In genomic region chr17:75110307-75110937, GRCh38 we compare ENCODE assay signal across 6 cellular contexts. TPM values are rescaled to one million over a fixed set of nuclear protein-coding genes. Genes with fewer than 3 reads are reported as not detected.
DNase-seq lines count a peak whose midpoint lies in the region; ATAC-seq and TF ChIP-seq lines count a peak whose summit lies in the region.

No MANE protein-coding gene starts in this region.

- H3K9me3 Mint-ChIP-seq in CD4-positive, alpha-beta T cell, result no peaks in the 10 kb centered on the region

- peak overlapping the region; percentile 63 for H3K4me3 ChIP-seq in SJCRH30
- peak overlapping the region; percentile 80 for H3K4me3 ChIP-seq in right cardiac atrium (ENCODE audit: low read length)
- peak overlapping the region; percentile 98 for H3K4me3 ChIP-seq in upper lobe of right lung

- H3K4me3 Mint-ChIP-seq in CD4-positive, alpha-beta T cell, result peak overlapping the region; percentile 92

- TF ChIP-seq CTCF in CD4-positive, alpha-beta T cell (IDR thresholded peaks at IDR 0.05), result no peak
- TF ChIP-seq CTCF in upper lobe of right lung (IDR thresholded peaks at IDR 0.05), result no peak

- H3K36me3 ChIP-seq in SJCRH30, result no peaks in the 10 kb centered on the region
- no peaks in the 10 kb centered on the region for H3K36me3 ChIP-seq in upper lobe of right lung

- peaks cover 14% of the 10 kb centered on the region for H3K4me1 ChIP-seq in SJCRH30
- H3K4me1 ChIP-seq in right cardiac atrium (ENCODE audit: control insufficient read depth, insufficient read depth, low read length), result peaks cover 2% of the 10 kb centered on the region
- H3K4me1 ChIP-seq in upper lobe of right lung, result peaks cover 43% of the 10 kb centered on the region

- H3K4me1 Mint-ChIP-seq in CD4-positive, alpha-beta T cell (ENCODE audit: low read depth), result peaks cover 37% of the 10 kb centered on the region

- H3K27ac ChIP-seq in CD4-positive, alpha-beta T cell (ENCODE audit: low read depth, low read length), result no peak overlapping the region
- H3K27ac ChIP-seq in SJCRH30 (no peak overlapping the region), right cardiac atrium (ENCODE audit: low read length) (no peak overlapping the region), upper lobe of right lung (peak overlapping the region; percentile 92)

- H3K9me3 ChIP-seq in CD4-positive, alpha-beta T cell (ENCODE audit: control insufficient read depth, low read length), result no peaks in the 10 kb centered on the region
- H3K9me3 ChIP-seq in SJCRH30 (replicated peaks) (no peaks in the 10 kb centered on the region), right cardiac atrium (ENCODE audit: control insufficient read depth, low read length) (no peaks in the 10 kb centered on the region), upper lobe of right lung (no peaks in the 10 kb centered on the region)

- ATAC-seq in CD4-positive, alpha-beta T cell (ENCODE audit: poor library complexity), result no peak
- ATAC-seq in right cardiac atrium (no peak), upper lobe of right lung (no peak), HG02623 (IDR thresholded peaks at IDR 0.05; ENCODE audit: unreplicated experiment) (no peak)

- H3K27ac Mint-ChIP-seq in CD4-positive, alpha-beta T cell, result peak overlapping the region; percentile 82

- WGBS in right cardiac atrium, result 26% methylated on average over 34 of the region's 34 CpGs

- no peaks in the 10 kb centered on the region for H3K27me3 ChIP-seq in CD4-positive, alpha-beta T cell (ENCODE audit: control insufficient read depth, insufficient read depth, low read length)
- H3K27me3 ChIP-seq in SJCRH30 (no peaks in the 10 kb centered on the region; the same call in 1 of the 2 replicates), right cardiac atrium (ENCODE audit: control insufficient read depth, insufficient read depth) (no peaks in the 10 kb centered on the region), upper lobe of right lung (no peaks in the 10 kb centered on the region)

- H3K36me3 Mint-ChIP-seq in CD4-positive, alpha-beta T cell (ENCODE audit: low read depth), result peaks cover 18% of the 10 kb centered on the region

- intact Hi-C loops in CD4-positive, alpha-beta T cell (cut with DNase I, micrococcal nuclease), result loop anchor here in 1 of 2 experiments (1.0 to 10.0 kb wide), 2 partner anchors 46 to 61 kb away; no protein-coding TSS in a partner anchor
- intact Hi-C loops in right cardiac atrium (cut with DNase I), result loop anchor here (5.0 to 10.0 kb wide), 6 partner anchors 46 to 94 kb away; partner anchors contain the start of gene NUP85 (in 2 of the 4)
- intact Hi-C loops in upper lobe of right lung (cut with DNase I), result loop anchor here (5.0 kb wide), 1 partner anchor 62 kb away; no protein-coding TSS in a partner anchor

- POLR2A ChIA-PET in CD4-positive, alpha-beta T cell (lab: Charles Lee), result interaction anchor here (1.0 to 1.9 kb wide), 16 partner anchors 13 to 295 kb away, joined by 3 to 14 read pairs (median 5); partner anchors contain the start of genes ATP5PD, CDR2L, GRB2 and JPT1

- DNase-seq in CD4-positive, alpha-beta T cell, result no peak
- peak in 1 of 2 experiments; percentile 13 for DNase-seq in SJCRH30
- peak; percentile 30 to 74 (median 61) for DNase-seq in right cardiac atrium
- no peak for DNase-seq in upper lobe of right lung
- DNase-seq in T1000 (lab: John Stamatoyannopoulos, UW), result no peak

- H3K27me3 Mint-ChIP-seq in CD4-positive, alpha-beta T cell, result no peaks in the 10 kb centered on the region

- CTCF ChIA-PET in CD4-positive, alpha-beta T cell (lab: Charles Lee), result interaction anchor here (0.8 to 11.1 kb wide), 6 partner anchors 14 to 149 kb away, joined by 3 to 102 read pairs (median 4); partner anchors contain the start of genes NT5C and NUP85

RNA-seq across cellular contexts. Expression of gene ARMC7, which starts 0.7 kb away (rescaled TPM):
- total RNA-seq in CD4-positive, alpha-beta T cell, result 1 to 10 TPM; 4.1 to 4.8 TPM
- 9.6 and 10.9 TPM in 2 replicates for total RNA-seq in SJCRH30 (2014; rRNA removed; shearing (Covaris generic))
- total RNA-seq in right cardiac atrium (10 to 100 TPM in 1 of 4 donors, 1 to 10 TPM in 3; 9.4 to 10.9 (median 9.6) TPM), upper lobe of right lung (18.0 TPM)
- polyA plus RNA-seq in right cardiac atrium, result 7.7 TPM

RNA-seq across cellular contexts. Expression of gene NT5C, which starts 21.1 kb away (rescaled TPM):
- total RNA-seq in CD4-positive, alpha-beta T cell, result 10 to 100 TPM; 14.1 to 16.1 TPM
- 34.5 and 36.0 TPM in 2 replicates for total RNA-seq in SJCRH30 (2014; rRNA removed; shearing (Covaris generic))
- total RNA-seq in right cardiac atrium, result 10 to 100 TPM; 29.1 to 35.9 (median 33.3) TPM
- 37.5 TPM for polyA plus RNA-seq in right cardiac atrium
- 35.8 TPM for total RNA-seq in upper lobe of right lung

RNA-seq across cellular contexts. Expression of gene SLC16A5, which starts 22.7 kb away (rescaled TPM):
- 10 to 100 TPM in 1 of 2 experiments, 1 to 10 TPM in 1; 9.2 to 11.0 TPM for total RNA-seq in CD4-positive, alpha-beta T cell
- total RNA-seq in SJCRH30 (2014; rRNA removed; shearing (Covaris generic)), result 0.04 TPM in 1 of 2 replicates, not detected in the other
- total RNA-seq in right cardiac atrium (10 to 100 TPM; 12.7 to 21.6 (median 18.5) TPM), upper lobe of right lung (40.5 TPM)
- 12.7 TPM for polyA plus RNA-seq in right cardiac atrium

RNA-seq across cellular contexts. Expression of gene JPT1, which starts 43.9 kb away (rescaled TPM):
- total RNA-seq in CD4-positive, alpha-beta T cell, result 10 to 100 TPM; 21.3 to 25.5 TPM
- total RNA-seq in SJCRH30 (2014; rRNA removed; shearing (Covaris generic)), result 313 and 320 TPM in 2 replicates
- total RNA-seq in right cardiac atrium (10 to 100 TPM; 11.7 to 22.3 (median 17.9) TPM), upper lobe of right lung (47.8 TPM)
- 40.5 TPM for polyA plus RNA-seq in right cardiac atrium

Comparison
In these comparisons a context has a peak if more than half of its experiments do, and no peak if none do; other contexts are left out.
1. DNase-seq: peak in right cardiac atrium (3 of 3); none in CD4-positive, alpha-beta T cell (0 of 10), upper lobe of right lung (single experiment) and T1000 (single experiment).
2. Peak in every context shown above with its lines, with median percentiles within 50 percentile points of each other: H3K4me3 ChIP-seq.